Comparison of ENCODE assay signal across 8 cellular contexts in genomic region chr3:184371570-184372018, GRCh38. TPM values are rescaled to one million over a fixed set of nuclear protein-coding genes. Genes with fewer than 3 reads are reported as not detected.
A peak's percentile ranks its signal among the peaks of the same experiment; 100 is the strongest.
DNase-seq lines count a peak whose midpoint lies in the region; ATAC-seq and TF ChIP-seq lines count a peak whose summit lies in the region.

No MANE protein-coding gene starts in this region.

- intact Hi-C loops in A673 (cut with micrococcal nuclease; ENCODE audit: unreplicated experiment) (loop anchor here (1.0 to 10.0 kb wide), 4 partner anchors 96 to 413 kb away; no protein-coding TSS in a partner anchor), right lobe of liver (cut with DNase I) (loop anchor here (10.0 kb wide), 2 partner anchors 93 to 143 kb away; no protein-coding TSS in a partner anchor)

- no peak overlapping the region for H3K4me3 ChIP-seq in A673 (ENCODE audit: low read depth, low read length, poor library complexity, severe bottlenecking)
- H3K4me3 ChIP-seq in coronary artery, result no peak overlapping the region
- H3K4me3 ChIP-seq in right lobe of liver, result no peak overlapping the region

- no peak for TF ChIP-seq POLR2A in right lobe of liver (IDR thresholded peaks at IDR 0.05)

- peak; percentile 89 for TF ChIP-seq CTCF in A673 (conservative IDR thresholded peaks at IDR 0.05; ENCODE audit: low read depth, low read length)
- TF ChIP-seq CTCF in coronary artery (IDR thresholded peaks at IDR 0.05), result peak; percentile 72
- TF ChIP-seq CTCF in right lobe of liver (IDR thresholded peaks at IDR 0.05), result peak; percentile 92 to 97 (median 96)

- H3K27me3 ChIP-seq in A673 (replicated peaks; ENCODE audit: insufficient read depth, low read depth, low read length, poor library complexity), result peaks cover 7% of the 10 kb centered on the region
- no peaks in the 10 kb centered on the region for H3K27me3 ChIP-seq in right lobe of liver

- WGBS in right lobe of liver (ENCODE audit: insufficient coverage, low coverage, low lambda C conversion rate, missing lambda C conversion rate), result 35% methylated on average over 5 of the region's 5 CpGs

- ATAC-seq in GM18511 (IDR thresholded peaks at IDR 0.05; ENCODE audit: unreplicated experiment) (peak; percentile 82), HG03521 (IDR thresholded peaks at IDR 0.05; ENCODE audit: unreplicated experiment) (peak; percentile 75), right lobe of liver (peak; percentile 94 to 98 (median 96))

- DNase-seq in A673 (ENCODE audit: low spot score) (peak; percentile 92), NCI-H510A treated with DMSO at 0.1 percent for 48 hours (lab: John Stamatoyannopoulos, UW) (peak; percentile 91), coronary artery (ENCODE audit: low spot score) (no peak), right lobe of liver (peak; percentile 82 to 85 (median 85))
- peak; percentile 58 for DNase-seq in activated CD4-positive, alpha-beta T cell treated with anti-CD3 and anti-CD28 coated beads for 4 hours
- peak in 2 of 3 donors; percentile 41 to 48 for DNase-seq in stimulated activated CD4-positive, alpha-beta T cell treated with anti-CD3 and anti-CD28 coated beads, TNF-alpha, amount 100 ng/mL, for 48 hours (ENCODE audit: low read depth in 3 of 3)

- no peaks in the 10 kb centered on the region for H3K9me3 ChIP-seq in A673 (ENCODE audit: low read depth, low read length, poor library complexity, severe bottlenecking)
- no peaks in the 10 kb centered on the region for H3K9me3 ChIP-seq in right lobe of liver

- H3K27ac ChIP-seq in A673 (ENCODE audit: low read depth, low read length, poor library complexity, severe bottlenecking), result no peak overlapping the region
- H3K27ac ChIP-seq in coronary artery, result no peak overlapping the region
- H3K27ac ChIP-seq in right lobe of liver, result no peak overlapping the region

- H3K36me3 ChIP-seq in A673 (ENCODE audit: insufficient read depth, low read length, poor library complexity, severe bottlenecking) (peaks cover 19% of the 10 kb centered on the region), right lobe of liver (peaks cover 0 to 37% (median 15%) of the 10 kb centered on the region in 4 donors)

- no TSS peak for BruUV-seq in A673 (replicated peaks; lab: Mats Ljungman, UMichigan)

- POLR2A ChIA-PET in A673 (lab: Charles Lee; ENCODE audit: low non-redundant PET), result interaction anchor here (0.6 kb wide), 1 partner anchor 35 kb away, joined by 11 read pairs; no protein-coding TSS in a partner anchor

- CTCF ChIA-PET in A673 (lab: Charles Lee), result interaction anchor here (0.6 to 1.7 kb wide), 16 partner anchors 14 to 827 kb away, joined by 3 to 46 read pairs (median 4); partner anchors contain the start of gene EPHB3

- H3K4me1 ChIP-seq in A673 (ENCODE audit: insufficient read depth, low read length, poor library complexity, severe bottlenecking) (peaks cover 11% of the 10 kb centered on the region), right lobe of liver (peaks cover 0 to 22% (median 9%) of the 10 kb centered on the region in 4 donors)

RNA-seq across cellular contexts. Expression of gene THPO, which starts 6.4 kb away (rescaled TPM):
- not detected in 2 replicates for total RNA-seq in A673 (2021)
- 10 to 100 TPM in 3 of 6 experiments, 1 to 10 TPM in 3; 8.2 to 12.1 (median 10.5) TPM for total RNA-seq in right lobe of liver

RNA-seq across cellular contexts. Expression of gene CHRD, which starts 8.3 kb away (rescaled TPM):
- total RNA-seq in A673 (2021) (0.06 and 0.57 TPM in 2 replicates), right lobe of liver (10 to 100 TPM; 19.5 to 97.2 (median 64.8) TPM)

RNA-seq across cellular contexts. Expression of gene POLR2H, which starts 10.1 kb away (rescaled TPM):
- 92.1 and 92.6 TPM in 2 replicates for total RNA-seq in A673 (2021)
- 10 to 100 TPM; 27.4 to 65.7 (median 35.3) TPM for total RNA-seq in right lobe of liver

RNA-seq across cellular contexts. Expression of gene CLCN2, which starts 10.2 kb away (rescaled TPM):
- total RNA-seq in A673 (2021) (11.2 and 14.8 TPM in 2 replicates), right lobe of liver (1 to 10 TPM; 1.8 to 2.9 (median 2.5) TPM)

RNA-seq across cellular contexts. Expression of gene FAM131A, which starts 34.2 kb away (rescaled TPM):
- total RNA-seq in A673 (2021) (15.1 and 23.2 TPM in 2 replicates), right lobe of liver (1 to 10 TPM; 2.4 to 6.5 (median 3.1) TPM)

Comparison
In these comparisons a context has a peak if more than half of its experiments do, and no peak if none do; other contexts are left out.
1. RNA of gene CHRD, which starts 8.3 kb away (total RNA-seq): 19.5 to 97.2 TPM in right lobe of liver; 0.06 to 0.57 TPM in A673; every median in the first group is over 10 times any median in the second.
2. Peak in every context shown above with its lines, with median percentiles within 50 percentile points of each other: CTCF ChIP-seq and ATAC-seq.